ENCODE assay signal across 6 cellular contexts in genomic region chr17:8189041-8189710, GRCh38. TPM values are rescaled to one million over a fixed set of nuclear protein-coding genes. Genes with fewer than 3 reads are reported as not detected.
DNase-seq lines count a peak whose midpoint lies in the region; ATAC-seq and TF ChIP-seq lines count a peak whose summit lies in the region.

No MANE protein-coding gene starts in this region.

- no peak for ATAC-seq in HG02852 (IDR thresholded peaks at IDR 0.05; ENCODE audit: unreplicated experiment)

- DNase-seq in CD4-positive, alpha-beta memory T cell: peak; percentile 32 to 59 (median 34)
- peak; percentile 41 for DNase-seq in SK-N-DZ (ENCODE audit: low spot score)
- DNase-seq in left ventricle myocardium inferior: peak; percentile 34
- peak; percentile 57 for DNase-seq in transverse colon
- no peak for DNase-seq in HCEC 1CT

- POLR2A ChIA-PET in CD4-positive, alpha-beta memory T cell (lab: Charles Lee; ENCODE audit: partially characterized antibody): interaction anchor here (0.7 to 26.2 kb wide), 17 partner anchors 10 to 106 kb away, joined by 3 to 1074 read pairs (median 48); partner anchors contain the start of genes ALOXE3, AURKB, CTC1 and HES7

- no peak for TF ChIP-seq POLR2A in transverse colon (IDR thresholded peaks at IDR 0.05)

- H3K9me3 Mint-ChIP-seq in CD4-positive, alpha-beta memory T cell: no peaks in the 10 kb centered on the region

- intact Hi-C loops in CD4-positive, alpha-beta memory T cell (cut with micrococcal nuclease): no loop called here
- intact Hi-C loops in left ventricle myocardium inferior (cut with micrococcal nuclease) (loop anchor here (5.0 to 10.0 kb wide), 2 partner anchors 33 to 64 kb away; partner anchors contain the start of gene HES7), transverse colon (cut with DNase I; ENCODE audit: low total_unique reads) (loop anchor here (10.0 kb wide), 1 partner anchor 64 kb away; the partner anchor contains the start of gene HES7)

- no peaks in the 10 kb centered on the region for H3K36me3 ChIP-seq in CD4-positive, alpha-beta memory T cell (ENCODE audit: insufficient read depth, low read length)
- H3K36me3 ChIP-seq in left ventricle myocardium inferior (no peaks in the 10 kb centered on the region), transverse colon (no peaks in the 10 kb centered on the region)

- in situ Hi-C loops in transverse colon (cut with MboI; ENCODE audit: low pct_ligation_motif_present in 1 of 4, low pct_unique_long_range_greater_than_20kb in 1 of 4, low sequenced_read_pairs in 3 of 4): no loop called here

- no peak for TF ChIP-seq CTCF in left ventricle myocardium inferior (IDR thresholded peaks at IDR 0.05; ENCODE audit: borderline replicate concordance)
- TF ChIP-seq CTCF in transverse colon (IDR thresholded peaks at IDR 0.05): no peak

- H3K9me3 ChIP-seq in CD4-positive, alpha-beta memory T cell (ENCODE audit: control insufficient read depth in 1 of 2, low read length in 2 of 2): no peaks in the 10 kb centered on the region
- H3K9me3 ChIP-seq in left ventricle myocardium inferior (replicated peaks) (no peaks in the 10 kb centered on the region), transverse colon (no peaks in the 10 kb centered on the region)

- peaks cover 44% of the 10 kb centered on the region for H3K4me1 ChIP-seq in CD4-positive, alpha-beta memory T cell (ENCODE audit: insufficient read depth, low read length)
- H3K4me1 ChIP-seq in left ventricle myocardium inferior (peaks cover 57% of the 10 kb centered on the region), transverse colon (peaks cover 24 to 41% (median 33%) of the 10 kb centered on the region in 4 donors)

- TF ChIP-seq EP300 in transverse colon (IDR thresholded peaks at IDR 0.05; ENCODE audit: low read depth): no peak

- H3K4me3 ChIP-seq in CD4-positive, alpha-beta memory T cell (ENCODE audit: low read length in 2 of 2): peak overlapping the region; percentile 76 to 100
- peak overlapping the region; percentile 83 for H3K4me3 ChIP-seq in left ventricle myocardium inferior
- peak overlapping the region; percentile 66 to 75 (median 72) for H3K4me3 ChIP-seq in transverse colon

- peak overlapping the region in 2 of 8 donors; percentile 90 to 92 for H3K4me3 Mint-ChIP-seq in CD4-positive, alpha-beta memory T cell

- CTCF ChIA-PET in CD4-positive, alpha-beta memory T cell (lab: Charles Lee; ENCODE audit: partially characterized antibody): interaction anchor here (1.0 to 5.9 kb wide), 13 partner anchors 10 to 111 kb away, joined by 3 to 72 read pairs (median 4); partner anchors contain the start of genes ALOXE3 and CTC1

- no peaks in the 10 kb centered on the region for H3K27me3 ChIP-seq in CD4-positive, alpha-beta memory T cell (ENCODE audit: insufficient read depth, low read length)
- H3K27me3 ChIP-seq in left ventricle myocardium inferior (ENCODE audit: low read depth) (no peaks in the 10 kb centered on the region), transverse colon (no peaks in the 10 kb centered on the region)

- peaks cover 9 to 18% (median 13%) of the 10 kb centered on the region in 4 donors for H3K4me1 Mint-ChIP-seq in CD4-positive, alpha-beta memory T cell

- peak overlapping the region in 4 of 7 donors; percentile 30 to 91 (median 73) for H3K27ac Mint-ChIP-seq in CD4-positive, alpha-beta memory T cell

- no peaks in the 10 kb centered on the region for H3K27me3 Mint-ChIP-seq in CD4-positive, alpha-beta memory T cell

- WGBS in transverse colon (ENCODE audit: low coverage in 1 of 2), 2 donors: 5 to 35% methylated on average over 4 to 57 of the region's 67 CpGs

- peaks cover 0 to 4% of the 10 kb centered on the region in 2 donors for H3K36me3 Mint-ChIP-seq in CD4-positive, alpha-beta memory T cell

- peak overlapping the region; percentile 82 for H3K27ac ChIP-seq in CD4-positive, alpha-beta memory T cell (ENCODE audit: low read depth, low read length)
- peak overlapping the region; percentile 95 for H3K27ac ChIP-seq in left ventricle myocardium inferior (replicated peaks)
- H3K27ac ChIP-seq in transverse colon: peak overlapping the region; percentile 95 to 96 (median 96)

RNA-seq across cellular contexts. Expression of gene BORCS6, which starts 0.8 kb away (rescaled TPM):
- 10 to 100 TPM; 19.2 to 19.4 TPM for total RNA-seq in CD4-positive, alpha-beta memory T cell
- 10 to 100 TPM; 13.3 to 21.9 TPM for polyA plus RNA-seq in CD4-positive, alpha-beta memory T cell
- 7.7 and 9.6 TPM in 2 replicates for polyA plus RNA-seq in SK-N-DZ (2014; cell fraction: cytosol; rRNA removed)
- 3.0 and 7.0 TPM in 2 replicates for polyA plus RNA-seq in SK-N-DZ (2014; cell fraction: nucleus; rRNA removed)
- 8.4 TPM for total RNA-seq in left ventricle myocardium inferior
- 10 to 100 TPM in 3 of 4 donors, 1 to 10 TPM in 1; 3.2 to 17.1 (median 12.7) TPM for total RNA-seq in transverse colon

RNA-seq across cellular contexts. Expression of gene TMEM107, which starts 13.0 kb away (rescaled TPM):
- total RNA-seq in CD4-positive, alpha-beta memory T cell: 10 to 100 TPM; 25.0 to 25.3 TPM
- 10 to 100 TPM; 42.4 to 43.7 TPM for polyA plus RNA-seq in CD4-positive, alpha-beta memory T cell
- polyA plus RNA-seq in SK-N-DZ (2014; cell fraction: cytosol; rRNA removed): 32.7 and 35.3 TPM in 2 replicates
- 42.2 and 44.9 TPM in 2 replicates for polyA plus RNA-seq in SK-N-DZ (2014; cell fraction: nucleus; rRNA removed)
- total RNA-seq in left ventricle myocardium inferior: 7.9 TPM
- total RNA-seq in transverse colon: 10 to 100 TPM in 2 of 4 donors, 1 to 10 TPM in 2; 1.5 to 74.6 (median 18.3) TPM

RNA-seq across cellular contexts. Expression of gene AURKB, which starts 21.2 kb away (rescaled TPM):
- total RNA-seq in CD4-positive, alpha-beta memory T cell: under 1 TPM; 0.67 to 0.83 TPM
- polyA plus RNA-seq in CD4-positive, alpha-beta memory T cell: under 1 TPM in 1 of 2 donors, not detected in 1; 0.36 TPM
- polyA plus RNA-seq in SK-N-DZ (2014; cell fraction: cytosol; rRNA removed): 408 and 427 TPM in 2 replicates
- 463 and 597 TPM in 2 replicates for polyA plus RNA-seq in SK-N-DZ (2014; cell fraction: nucleus; rRNA removed)
- total RNA-seq in left ventricle myocardium inferior: 1.2 TPM
- total RNA-seq in transverse colon: 1 to 10 TPM; 2.2 to 8.6 (median 5.6) TPM

RNA-seq across cellular contexts. Expression of gene VAMP2, which starts 26.4 kb away (rescaled TPM):
- 100 to 1,000 TPM; 190 to 203 TPM for total RNA-seq in CD4-positive, alpha-beta memory T cell
- polyA plus RNA-seq in CD4-positive, alpha-beta memory T cell: 100 to 1,000 TPM in 1 of 2 donors, 10 to 100 TPM in 1; 41.6 to 106 TPM
- 20.2 and 21.1 TPM in 2 replicates for polyA plus RNA-seq in SK-N-DZ (2014; cell fraction: cytosol; rRNA removed)
- 33.0 and 65.8 TPM in 2 replicates for polyA plus RNA-seq in SK-N-DZ (2014; cell fraction: nucleus; rRNA removed)
- total RNA-seq in left ventricle myocardium inferior: 59.6 TPM
- 10 to 100 TPM; 20.9 to 49.4 (median 30.1) TPM for total RNA-seq in transverse colon

RNA-seq across cellular contexts. Expression of gene PER1, which starts 37.0 kb away (rescaled TPM):
- 10 to 100 TPM; 78.9 to 79.4 TPM for total RNA-seq in CD4-positive, alpha-beta memory T cell
- 10 to 100 TPM in 1 of 2 donors, 1 to 10 TPM in 1; 3.7 to 18.6 TPM for polyA plus RNA-seq in CD4-positive, alpha-beta memory T cell
- polyA plus RNA-seq in SK-N-DZ (2014; cell fraction: cytosol; rRNA removed): 8.1 and 24.4 TPM in 2 replicates
- 10.2 and 34.8 TPM in 2 replicates for polyA plus RNA-seq in SK-N-DZ (2014; cell fraction: nucleus; rRNA removed)
- 109 TPM for total RNA-seq in left ventricle myocardium inferior
- 100 to 1,000 TPM in 2 of 4 donors, 10 to 100 TPM in 2; 55.9 to 211 (median 109) TPM for total RNA-seq in transverse colon
